ENCODE assay signal across 1 cellular context in the genomic region with DNA sequence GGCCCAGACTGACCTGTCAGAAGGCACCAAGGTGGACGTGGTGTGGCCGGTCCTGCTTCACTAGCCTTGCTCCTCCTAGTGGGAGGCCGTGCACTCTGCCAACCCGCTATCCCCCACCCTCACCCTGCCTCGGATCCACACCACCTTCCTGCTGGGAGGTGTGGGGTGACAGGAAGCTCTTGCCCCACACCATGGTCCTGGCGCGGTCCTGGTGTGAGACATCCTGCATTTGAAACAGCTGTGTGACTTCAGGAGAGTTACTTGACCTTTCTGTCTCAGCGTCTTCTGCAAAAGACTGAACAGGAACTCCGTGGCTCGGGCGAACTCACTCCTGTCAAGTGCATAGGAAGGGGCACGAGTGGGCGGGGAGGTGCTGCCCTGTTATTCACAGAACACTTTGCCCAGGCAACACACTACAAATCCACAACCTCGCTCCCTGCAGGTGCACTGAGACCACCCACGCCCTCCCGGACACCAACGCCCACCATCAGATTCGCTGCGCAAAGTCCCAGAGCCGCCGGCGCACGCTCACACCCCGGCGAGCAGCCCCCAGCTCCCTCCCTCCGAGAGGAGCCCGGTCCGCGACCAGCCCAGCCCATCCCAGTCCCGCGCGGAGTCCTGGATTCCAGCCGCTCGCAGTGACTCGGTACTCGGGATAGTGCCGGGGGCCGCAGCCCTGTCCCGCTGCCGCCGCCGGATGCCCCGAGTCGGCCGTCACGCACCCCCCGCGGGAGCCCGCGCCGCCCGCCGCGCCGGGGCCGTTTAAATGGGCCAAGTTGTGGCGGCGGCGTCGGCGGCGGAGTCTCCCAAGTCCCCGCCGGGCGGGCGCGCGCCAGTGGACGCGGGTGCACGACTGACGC.
A peak's percentile ranks its signal among the peaks of the same experiment; 100 is the strongest.
TF ChIP-seq lines count a peak whose summit lies in the region.

Gene SAMD11, plus strand, starts transcription at position 793 of the 860 bp plus-strand sequence. CDS start 509 bp downstream, outside the sequence.

TF ChIP-seq in GM12878, 131 proteins besides CTCF, POLR2A, EP300 and RAD21:
- TF ChIP-seq IKZF1 (conservative IDR thresholded peaks at IDR 0.05) (peak; percentile 32; the same call in 1 of the 2 replicates), HDAC6 (IDR thresholded peaks at IDR 0.05; ENCODE audit: unreplicated experiment) (peak; percentile 55), BRCA1 (IDR thresholded peaks at IDR 0.05; ENCODE audit: low read depth, low read length) (no peak), LARP7 (IDR thresholded peaks at IDR 0.05) (peak; percentile 100), EZH2 (IDR thresholded peaks at IDR 0.05; ENCODE audit: borderline replicate concordance, control insufficient read depth, low read depth, low read length) (no peak), MYB (IDR thresholded peaks at IDR 0.05; ENCODE audit: borderline replicate concordance, low read depth, low read length) (no peak), ZBED1 (IDR thresholded peaks at IDR 0.05; ENCODE audit: borderline replicate concordance) (no peak), KAT2A (conservative IDR thresholded peaks at IDR 0.05; ENCODE audit: control insufficient read depth, low read depth, low read length) (no peak), MAX (IDR thresholded peaks at IDR 0.05; ENCODE audit: low read depth, low read length) (no peak), MXI1 (IDR thresholded peaks at IDR 0.05; ENCODE audit: low read depth, low read length) (no peak), EGR1 (IDR thresholded peaks at IDR 0.05; ENCODE audit: borderline replicate concordance in 1 of 2, low read depth in 2 of 2, low read length in 2 of 2) (0 out of 3 replicates have a peak, but pooled peaks of 1 of the 2 experiments have one; percentile 24), USF2 (IDR thresholded peaks at IDR 0.05; ENCODE audit: borderline replicate concordance, low read depth, low read length) (no peak), SUPT20H (IDR thresholded peaks at IDR 0.05; ENCODE audit: borderline replicate concordance, control insufficient read depth, low read depth, low read length) (no peak), ZBTB33 (IDR thresholded peaks at IDR 0.05) (no peak)
- TF ChIP-seq, protein P1, sequence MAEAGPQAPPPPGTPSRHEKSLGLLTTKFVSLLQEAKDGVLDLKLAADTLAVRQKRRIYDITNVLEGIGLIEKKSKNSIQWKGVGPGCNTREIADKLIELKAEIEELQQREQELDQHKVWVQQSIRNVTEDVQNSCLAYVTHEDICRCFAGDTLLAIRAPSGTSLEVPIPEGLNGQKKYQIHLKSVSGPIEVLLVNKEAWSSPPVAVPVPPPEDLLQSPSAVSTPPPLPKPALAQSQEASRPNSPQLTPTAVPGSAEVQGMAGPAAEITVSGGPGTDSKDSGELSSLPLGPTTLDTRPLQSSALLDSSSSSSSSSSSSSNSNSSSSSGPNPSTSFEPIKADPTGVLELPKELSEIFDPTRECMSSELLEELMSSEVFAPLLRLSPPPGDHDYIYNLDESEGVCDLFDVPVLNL (IDR thresholded peaks at IDR 0.05; ENCODE audit: low read depth, low read length) = no peak
